In genomic region chr2:170816499-170817246, GRCh38 we compare ENCODE assay signal across 8 cellular contexts. TPM values are rescaled to one million over a fixed set of nuclear protein-coding genes. Genes with fewer than 3 reads are reported as not detected.
DNase-seq lines count a peak whose midpoint lies in the region; ATAC-seq and TF ChIP-seq lines count a peak whose summit lies in the region.

Gene GAD1 (plus strand): TSS chr2:170816887. CDS start chr2:170818592, 1,705 bp downstream.

- ATAC-seq in HG03439 (IDR thresholded peaks at IDR 0.05; ENCODE audit: unreplicated experiment) (peak; percentile 53), mucosa of descending colon (peak; percentile 84)

- intact Hi-C loops in activated CD4-positive, alpha-beta memory T cell treated with anti-CD3 and anti-CD28 coated beads for 36 hours (cut with micrococcal nuclease) = loop anchor here (1.0 to 10.0 kb wide), 5 partner anchors 46 to 882 kb away; partner anchors contain the start of genes ERICH2 and SP5
- intact Hi-C loops in mucosa of descending colon (cut with DNase I, micrococcal nuclease) = loop anchor here (10.0 kb wide), 3 partner anchors 422 to 582 kb away; no protein-coding TSS in a partner anchor

- no peak within 1 kb of the TSS for H3K4me3 ChIP-seq in mucosa of descending colon

- peaks cover 49% of the 10 kb centered on the region for H3K4me1 Mint-ChIP-seq in activated CD4-positive, alpha-beta memory T cell treated with anti-CD3 and anti-CD28 coated beads for 36 hours (ENCODE audit: low read depth)
- peaks cover 63% of the 10 kb centered on the region for H3K4me1 Mint-ChIP-seq in endothelial cell (ENCODE audit: unreplicated experiment)

- DNase-seq in GF-D8 (lab: John Stamatoyannopoulos, UW) (peak; percentile 37), NCI-H524 treated with DMSO at 0.1 percent for 48 hours (lab: John Stamatoyannopoulos, UW) (peak; percentile 50), endothelial cell (ENCODE audit: low spot score) (peak; percentile 84), mucosa of descending colon (peak; percentile 77 to 85 (median 81)), GOT3 (lab: John Stamatoyannopoulos, UW) (no peak)
- peak; percentile 77 for DNase-seq in activated CD4-positive, alpha-beta memory T cell treated with anti-CD3 and anti-CD28 coated beads for 36 hours
- peak; percentile 56 to 67 for DNase-seq in stimulated activated CD8-positive, alpha-beta memory T cell treated with anti-CD3 and anti-CD28 coated beads, Interleukin-7, amount 100 ng/mL, for 48 hours (ENCODE audit: extremely low read depth in 1 of 2, low read depth in 1 of 2)

- H3K9me3 Mint-ChIP-seq in activated CD4-positive, alpha-beta memory T cell treated with anti-CD3 and anti-CD28 coated beads for 36 hours = no peaks in the 10 kb centered on the region
- no peaks in the 10 kb centered on the region for H3K9me3 Mint-ChIP-seq in endothelial cell (ENCODE audit: unreplicated experiment)

- H3K27ac Mint-ChIP-seq in activated CD4-positive, alpha-beta memory T cell treated with anti-CD3 and anti-CD28 coated beads for 36 hours = no peak within 1 kb of the TSS
- H3K27ac Mint-ChIP-seq in endothelial cell (ENCODE audit: unreplicated experiment) = peak within 1 kb of the TSS; percentile 48

- POLR2A ChIA-PET in activated CD4-positive, alpha-beta memory T cell treated with anti-CD3 and anti-CD28 coated beads for 36 hours (lab: Charles Lee) = interaction anchor here (0.8 kb wide), 1 partner anchor 447 kb away, joined by 3 read pairs; no protein-coding TSS in a partner anchor

- H3K4me1 ChIP-seq in mucosa of descending colon (ENCODE audit: low read depth) = peaks cover 41% of the 10 kb centered on the region

- peaks cover 77% of the 10 kb centered on the region for H3K27me3 Mint-ChIP-seq in activated CD4-positive, alpha-beta memory T cell treated with anti-CD3 and anti-CD28 coated beads for 36 hours
- H3K27me3 Mint-ChIP-seq in endothelial cell (ENCODE audit: unreplicated experiment) = peaks cover 29% of the 10 kb centered on the region

- no peaks in the 10 kb centered on the region for H3K36me3 ChIP-seq in mucosa of descending colon (ENCODE audit: low read depth)

- CTCF ChIA-PET in activated CD4-positive, alpha-beta memory T cell treated with anti-CD3 and anti-CD28 coated beads for 36 hours (lab: Charles Lee) = interaction anchor here (0.6 to 3.1 kb wide), 27 partner anchors 9 to 1338 kb away, joined by 3 to 22 read pairs (median 4); partner anchors contain the start of gene SP5

- no peak for TF ChIP-seq CTCF in endothelial cell (IDR thresholded peaks at IDR 0.05; ENCODE audit: unreplicated experiment)
- TF ChIP-seq CTCF in mucosa of descending colon (IDR thresholded peaks at IDR 0.05) = no peak

- no peaks in the 10 kb centered on the region for H3K9me3 ChIP-seq in mucosa of descending colon

- H3K36me3 Mint-ChIP-seq in activated CD4-positive, alpha-beta memory T cell treated with anti-CD3 and anti-CD28 coated beads for 36 hours = peaks cover 2% of the 10 kb centered on the region
- peaks cover 22% of the 10 kb centered on the region for H3K36me3 Mint-ChIP-seq in endothelial cell (ENCODE audit: low read depth, unreplicated experiment)

- H3K4me3 Mint-ChIP-seq in activated CD4-positive, alpha-beta memory T cell treated with anti-CD3 and anti-CD28 coated beads for 36 hours = peak within 1 kb of the TSS; percentile 64
- peak within 1 kb of the TSS; percentile 97 for H3K4me3 Mint-ChIP-seq in endothelial cell (ENCODE audit: unreplicated experiment)

RNA-seq across cellular contexts. Expression of gene GAD1, which starts in this region (rescaled TPM):
- 1 to 10 TPM; 2.6 to 2.9 TPM for total RNA-seq in activated CD4-positive, alpha-beta memory T cell treated with anti-CD3 and anti-CD28 coated beads for 36 hours
- 129 TPM for total RNA-seq in endothelial cell (ENCODE audit: unreplicated experiment)
- total RNA-seq in mucosa of descending colon = under 1 TPM in 1 of 3 donors, not detected in 2; 0.58 TPM

Comparison
In these comparisons a context has a peak if more than half of its experiments do, and no peak if none do; other contexts are left out.
1. RNA of gene GAD1 (total RNA-seq): 129 TPM in endothelial cell (single experiment); 2.6 to 2.9 TPM in activated CD4-positive, alpha-beta memory T cell treated with anti-CD3 and anti-CD28 coated beads for 36 hours and 0.58 TPM in mucosa of descending colon; every median in the first group is over 10 times any median in the second.
2. Peak in DNase-seq and ATAC-seq in mucosa of descending colon; RNA of the gene not detected or under 1 TPM.